ENCODE assay signal across 1 cellular context in genomic region chr3:67654099-67654831, GRCh38.
TF ChIP-seq lines count a peak whose summit lies in the region.

Gene SUCLG2, minus strand, starts transcription at chr3:67654612. Its CDS starts 26 bp downstream, at chr3:67654586.

TF ChIP-seq in HepG2, 621 proteins besides CTCF, POLR2A, EP300 and RAD21 (continued from another document):
- TF ChIP-seq, protein P1, sequence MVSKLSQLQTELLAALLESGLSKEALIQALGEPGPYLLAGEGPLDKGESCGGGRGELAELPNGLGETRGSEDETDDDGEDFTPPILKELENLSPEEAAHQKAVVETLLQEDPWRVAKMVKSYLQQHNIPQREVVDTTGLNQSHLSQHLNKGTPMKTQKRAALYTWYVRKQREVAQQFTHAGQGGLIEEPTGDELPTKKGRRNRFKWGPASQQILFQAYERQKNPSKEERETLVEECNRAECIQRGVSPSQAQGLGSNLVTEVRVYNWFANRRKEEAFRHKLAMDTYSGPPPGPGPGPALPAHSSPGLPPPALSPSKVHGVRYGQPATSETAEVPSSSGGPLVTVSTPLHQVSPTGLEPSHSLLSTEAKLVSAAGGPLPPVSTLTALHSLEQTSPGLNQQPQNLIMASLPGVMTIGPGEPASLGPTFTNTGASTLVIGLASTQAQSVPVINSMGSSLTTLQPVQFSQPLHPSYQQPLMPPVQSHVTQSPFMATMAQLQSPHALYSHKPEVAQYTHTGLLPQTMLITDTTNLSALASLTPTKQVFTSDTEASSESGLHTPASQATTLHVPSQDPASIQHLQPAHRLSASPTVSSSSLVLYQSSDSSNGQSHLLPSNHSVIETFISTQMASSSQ (IDR thresholded peaks at IDR 0.05; ENCODE audit: low read depth) = no peak
- TF ChIP-seq, protein P1 (CRISPR knock-in tag; IDR thresholded peaks at IDR 0.05; ENCODE audit: borderline replicate concordance) = peak; percentile 38; the same call in 1 of the 2 replicates
- TF ChIP-seq SKI (IDR thresholded peaks at IDR 0.05; ENCODE audit: partially characterized antibody) (no peak), ETV6 (CRISPR knock-in tag; conservative IDR thresholded peaks at IDR 0.05) (0 out of 2 replicates have a peak, but pooled peaks have one; percentile 67), MBD4 (IDR thresholded peaks at IDR 0.05; ENCODE audit: borderline replicate concordance, low read length) (no peak), FOXA1 (IDR thresholded peaks at IDR 0.05) (no peak), FOXA1 (CRISPR knock-in tag; IDR thresholded peaks at IDR 0.05) (no peak), KLF11 (CRISPR knock-in tag; IDR thresholded peaks at IDR 0.05) (no peak; the same call in 1 of the 2 replicates), PATZ1 (CRISPR knock-in tag; IDR thresholded peaks at IDR 0.05) (peak; percentile 62; the same call in 1 of the 2 replicates)
